34 cellular contexts compared by ENCODE assay signal in the genomic region with DNA sequence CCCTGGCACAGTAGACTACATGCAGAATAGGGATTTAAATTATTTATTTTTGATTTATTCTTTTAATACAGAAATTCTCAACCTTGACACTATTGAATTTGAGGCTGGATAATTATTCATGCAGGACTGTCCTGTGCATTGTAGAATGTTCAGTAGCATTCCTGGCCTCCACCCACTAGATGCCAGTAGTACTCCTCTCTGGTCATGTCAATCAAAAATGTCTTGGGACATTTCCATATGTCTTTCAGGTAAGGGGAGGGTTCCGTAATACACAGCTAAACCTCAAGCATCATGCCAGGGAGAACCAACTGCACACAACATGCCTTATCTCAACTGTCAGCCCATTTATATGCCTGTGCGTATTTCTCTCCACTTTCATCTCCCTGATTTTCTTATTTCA.
"Had no signal": no experiment of that assay in that cellular context is flagged by ENCODE, and none has a peak within 500 bp of the region (broad histone marks: within the 10 kb centered on the region; RNA-seq: fewer than 3 reads in every experiment).

No MANE protein-coding gene starts in this region.

- H3K4me3 ChIP-seq: ascending aorta, SJCRH30, SK-N-MC had no signal

- H3K36me3 Mint-ChIP-seq: activated naive CD4-positive, alpha-beta T cell treated with anti-CD3 and anti-CD28 coated beads, Interleukin-2, amount 50 U/mL, for 24 hours; activated naive CD8-positive, alpha-beta T cell treated with anti-CD3 and anti-CD28 coated beads, Interleukin-2, amount 10 ng/mL, durations not matched to agents 7 days and 5 days had no signal

- H3K4me1 Mint-ChIP-seq: activated B cell treated with CpG ODN at 0.5 μM for 24 hours; activated CD4-positive, alpha-beta memory T cell treated with anti-CD3 and anti-CD28 coated beads, Interleukin-2, amount 10 ng/mL, durations not matched to agents 7 days and 5 days; activated naive CD4-positive, alpha-beta T cell treated with anti-CD3 and anti-CD28 coated beads, Interleukin-2, amount 50 U/mL, for 24 hours; activated naive CD8-positive, alpha-beta T cell treated with anti-CD3 and anti-CD28 coated beads, Interleukin-2, amount 10 ng/mL, durations not matched to agents 7 days and 5 days had no signal

- H3K9me3 ChIP-seq: ascending aorta had no signal

- H3K27ac ChIP-seq: ascending aorta, SJCRH30, SK-N-MC had no signal

- H3K4me1 ChIP-seq: ascending aorta, SJCRH30 had no signal

- DNase-seq: activated B cell treated with CpG ODN at 0.5 μM for 24 hours; activated CD4-positive, alpha-beta memory T cell treated with anti-CD3 and anti-CD28 coated beads, Interleukin-2, amount 10 ng/mL, durations not matched to agents 7 days and 5 days; activated CD4-positive, alpha-beta T cell treated with anti-CD3 and anti-CD28 coated beads for 48 hours; activated CD4-positive, CD25-positive, alpha-beta regulatory T cell treated with anti-CD3 and anti-CD28 coated beads, Interleukin-2, amount 50 U/mL, for 72 hours; activated CD8-positive, alpha-beta memory T cell treated with anti-CD3 and anti-CD28 coated beads for 24 hours; activated gamma-delta T cell; activated naive CD4-positive, alpha-beta T cell treated with Interleukin-2 at 50 U/mL for 16 hours; activated naive CD8-positive, alpha-beta T cell treated with anti-CD3 and anti-CD28 coated beads, Interleukin-2, amount 10 ng/mL, durations not matched to agents 7 days and 5 days; activated T-cell treated with anti-CD3 and anti-CD28 coated beads, Interleukin-2, amount 50 U/mL, for 24 hours; amygdala; caudate nucleus; cerebellar nuclear complex; Kasumi-1; KG1; MM.1S; MV-4-11; NCI-H1092 treated with DMSO at 0.1 percent for 48 hours; NCI-H1417; NCI-H146; NCI-H187; NCI-H2029 treated with DMSO at 0.1 percent for 48 hours; NCI-H2107; NCI-H226; NCI-H446 treated with DMSO at 0.1 percent for 48 hours; NCI-H524 treated with DMSO at 0.1 percent for 48 hours; SHP77; SJCRH30 had no signal

- H3K27ac Mint-ChIP-seq: activated B cell treated with CpG ODN at 0.5 μM for 24 hours; activated CD4-positive, alpha-beta memory T cell treated with anti-CD3 and anti-CD28 coated beads, Interleukin-2, amount 10 ng/mL, durations not matched to agents 7 days and 5 days; activated naive CD4-positive, alpha-beta T cell treated with anti-CD3 and anti-CD28 coated beads, Interleukin-2, amount 50 U/mL, for 24 hours; activated naive CD8-positive, alpha-beta T cell treated with anti-CD3 and anti-CD28 coated beads, Interleukin-2, amount 10 ng/mL, durations not matched to agents 7 days and 5 days; activated T-cell treated with anti-CD3 and anti-CD28 coated beads, Interleukin-2, amount 50 U/mL, for 24 hours; activated T-helper 2 cell treated with anti-CD3 and anti-CD28 coated beads, Interferon-gamma antibody, Interleukin-2, Interleukin-4, amounts not matched to agents 10 μg/mL and 5 μg/mL and 100 μg/mL, durations not matched to agents 14 hours and 24 hours and 36 hours; T-helper 1 cell treated with Interleukin-12 subunit alpha and Interleukin-12 subunit beta and Interleukin-4 antibody, amounts not matched to agents 30 μg/mL and 1 μg/mL, for 36 hours; T-helper 2 cell treated with Interferon-gamma antibody and Interleukin-4, amounts not matched to agents 5 μg/mL and 100 μg/mL, for 36 hours had no signal

- H3K36me3 ChIP-seq: ascending aorta, SJCRH30 had no signal

- ATAC-seq: Panc1 had no signal

- H3K27me3 Mint-ChIP-seq: activated B cell treated with CpG ODN at 0.5 μM for 24 hours; activated CD4-positive, alpha-beta memory T cell treated with anti-CD3 and anti-CD28 coated beads, Interleukin-2, amount 10 ng/mL, durations not matched to agents 7 days and 5 days; activated naive CD4-positive, alpha-beta T cell treated with anti-CD3 and anti-CD28 coated beads, Interleukin-2, amount 50 U/mL, for 24 hours; activated naive CD8-positive, alpha-beta T cell treated with anti-CD3 and anti-CD28 coated beads, Interleukin-2, amount 10 ng/mL, durations not matched to agents 7 days and 5 days; activated T-cell treated with anti-CD3 and anti-CD28 coated beads, Interleukin-2, amount 50 U/mL, for 24 hours had no signal

- H3K4me3 Mint-ChIP-seq: activated B cell treated with CpG ODN at 0.5 μM for 24 hours; activated CD4-positive, alpha-beta memory T cell treated with anti-CD3 and anti-CD28 coated beads, Interleukin-2, amount 10 ng/mL, durations not matched to agents 7 days and 5 days; activated naive CD4-positive, alpha-beta T cell treated with anti-CD3 and anti-CD28 coated beads, Interleukin-2, amount 50 U/mL, for 24 hours; activated naive CD8-positive, alpha-beta T cell treated with anti-CD3 and anti-CD28 coated beads, Interleukin-2, amount 10 ng/mL, durations not matched to agents 7 days and 5 days; activated T-cell treated with anti-CD3 and anti-CD28 coated beads, Interleukin-2, amount 50 U/mL, for 24 hours; T-helper 1 cell treated with Interleukin-12 subunit alpha and Interleukin-12 subunit beta and Interleukin-4 antibody, amounts not matched to agents 30 μg/mL and 1 μg/mL, for 36 hours; T-helper 2 cell treated with Interferon-gamma antibody and Interleukin-4, amounts not matched to agents 5 μg/mL and 100 μg/mL, for 36 hours had no signal

- H3K27me3 ChIP-seq: ascending aorta, SJCRH30 had no signal
